1 cellular context compared by ENCODE assay signal in the genomic region with DNA sequence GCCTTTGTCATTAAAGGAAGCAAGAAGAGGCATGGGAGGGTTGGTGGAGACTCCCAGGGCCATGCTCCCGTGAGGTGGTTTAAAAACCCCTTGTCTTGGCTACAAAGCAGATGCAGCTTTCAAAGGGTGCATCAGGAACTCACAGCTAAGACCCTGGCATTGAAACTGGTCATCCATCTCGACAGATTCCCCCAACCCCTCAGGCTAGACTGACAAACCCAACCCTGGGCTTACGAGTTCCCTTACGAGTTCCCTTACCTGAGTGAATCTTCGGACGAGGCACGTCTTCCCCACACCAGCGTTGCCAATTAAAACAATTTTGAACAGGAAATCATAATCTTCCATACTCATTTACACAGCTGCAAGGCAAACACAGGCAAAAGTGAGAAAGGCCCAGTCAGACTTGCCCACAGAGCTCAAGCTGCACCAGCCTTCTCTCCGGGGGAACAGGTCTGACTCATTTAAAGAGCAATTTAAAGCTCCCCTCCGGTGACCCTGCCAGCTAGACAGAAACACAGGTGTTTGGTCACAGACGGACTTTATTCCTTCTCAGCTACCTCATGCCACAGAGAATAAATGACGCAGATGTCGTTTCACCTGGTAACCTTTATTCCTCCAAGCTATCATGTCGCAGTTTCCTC.
TF ChIP-seq lines count a peak whose summit lies in the region.

No MANE protein-coding gene starts in this region.

TF ChIP-seq in WTC11, 78 proteins besides CTCF, POLR2A, EP300 and RAD21 (continued from another document):
- TF ChIP-seq, protein P1, sequence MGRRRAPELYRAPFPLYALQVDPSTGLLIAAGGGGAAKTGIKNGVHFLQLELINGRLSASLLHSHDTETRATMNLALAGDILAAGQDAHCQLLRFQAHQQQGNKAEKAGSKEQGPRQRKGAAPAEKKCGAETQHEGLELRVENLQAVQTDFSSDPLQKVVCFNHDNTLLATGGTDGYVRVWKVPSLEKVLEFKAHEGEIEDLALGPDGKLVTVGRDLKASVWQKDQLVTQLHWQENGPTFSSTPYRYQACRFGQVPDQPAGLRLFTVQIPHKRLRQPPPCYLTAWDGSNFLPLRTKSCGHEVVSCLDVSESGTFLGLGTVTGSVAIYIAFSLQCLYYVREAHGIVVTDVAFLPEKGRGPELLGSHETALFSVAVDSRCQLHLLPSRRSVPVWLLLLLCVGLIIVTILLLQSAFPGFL (CRISPR knock-in tag; IDR thresholded peaks at IDR 0.05; ENCODE audit: borderline replicate concordance), result no peak
- TF ChIP-seq EMX1 (CRISPR knock-in tag; IDR thresholded peaks at IDR 0.05), result no peak
- no peak for TF ChIP-seq ETV6 (CRISPR knock-in tag; IDR thresholded peaks at IDR 0.05)
- TF ChIP-seq, protein P2, sequence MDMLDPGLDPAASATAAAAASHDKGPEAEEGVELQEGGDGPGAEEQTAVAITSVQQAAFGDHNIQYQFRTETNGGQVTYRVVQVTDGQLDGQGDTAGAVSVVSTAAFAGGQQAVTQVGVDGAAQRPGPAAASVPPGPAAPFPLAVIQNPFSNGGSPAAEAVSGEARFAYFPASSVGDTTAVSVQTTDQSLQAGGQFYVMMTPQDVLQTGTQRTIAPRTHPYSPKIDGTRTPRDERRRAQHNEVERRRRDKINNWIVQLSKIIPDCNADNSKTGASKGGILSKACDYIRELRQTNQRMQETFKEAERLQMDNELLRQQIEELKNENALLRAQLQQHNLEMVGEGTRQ (CRISPR knock-in tag; IDR thresholded peaks at IDR 0.05), result no peak
- TF ChIP-seq TEAD1 (CRISPR knock-in tag; IDR thresholded peaks at IDR 0.05), result no peak
- TF ChIP-seq, protein P3, sequence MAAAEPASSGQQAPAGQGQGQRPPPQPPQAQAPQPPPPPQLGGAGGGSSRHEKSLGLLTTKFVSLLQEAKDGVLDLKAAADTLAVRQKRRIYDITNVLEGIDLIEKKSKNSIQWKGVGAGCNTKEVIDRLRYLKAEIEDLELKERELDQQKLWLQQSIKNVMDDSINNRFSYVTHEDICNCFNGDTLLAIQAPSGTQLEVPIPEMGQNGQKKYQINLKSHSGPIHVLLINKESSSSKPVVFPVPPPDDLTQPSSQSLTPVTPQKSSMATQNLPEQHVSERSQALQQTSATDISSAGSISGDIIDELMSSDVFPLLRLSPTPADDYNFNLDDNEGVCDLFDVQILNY (CRISPR knock-in tag; IDR thresholded peaks at IDR 0.05), result no peak
